ENCODE assay signal across 8 cellular contexts in genomic region chr14:56579345-56580316, GRCh38. TPM values are rescaled to one million over a fixed set of nuclear protein-coding genes. Genes with fewer than 3 reads are reported as not detected.
DNase-seq lines count a peak whose midpoint lies in the region; ATAC-seq and TF ChIP-seq lines count a peak whose summit lies in the region.

TMEM260 (plus strand) TSS chr14:56579798; CDS start chr14:56579915, 117 bp downstream.

- H3K4me1 Mint-ChIP-seq in activated CD4-positive, alpha-beta T cell treated with anti-CD3 and anti-CD28 coated beads, Interleukin-2, amount 10 ng/mL, durations not matched to agents 7 days and 5 days = peaks cover 32% of the 10 kb centered on the region
- H3K4me1 Mint-ChIP-seq in dendritic cell treated with granulocyte-macrophage colony-stimulating factor and Interleukin-4, amounts not matched to agents 40 ng/mL and 50 ng/mL, for 4 days (ENCODE audit: low read depth) = peaks cover 35% of the 10 kb centered on the region

- peak within 1 kb of the TSS; percentile 88 for H3K4me3 Mint-ChIP-seq in activated CD4-positive, alpha-beta T cell treated with anti-CD3 and anti-CD28 coated beads, Interleukin-2, amount 10 ng/mL, durations not matched to agents 7 days and 5 days
- H3K4me3 Mint-ChIP-seq in dendritic cell treated with granulocyte-macrophage colony-stimulating factor and Interleukin-4, amounts not matched to agents 40 ng/mL and 50 ng/mL, for 4 days = peak within 1 kb of the TSS; percentile 85

- peak within 1 kb of the TSS; percentile 97 for H3K27ac Mint-ChIP-seq in activated CD4-positive, alpha-beta T cell treated with anti-CD3 and anti-CD28 coated beads, Interleukin-2, amount 10 ng/mL, durations not matched to agents 7 days and 5 days
- H3K27ac Mint-ChIP-seq in dendritic cell treated with granulocyte-macrophage colony-stimulating factor and Interleukin-4, amounts not matched to agents 40 ng/mL and 50 ng/mL, for 4 days = peak within 1 kb of the TSS; percentile 95

- POLR2A ChIA-PET in activated CD4-positive, alpha-beta T cell treated with anti-CD3 and anti-CD28 coated beads, Interleukin-2, amount 10 ng/mL, durations not matched to agents 7 days and 5 days (lab: Charles Lee) = interaction anchor here (0.8 kb wide), 1 partner anchor 690 kb away, joined by 3 read pairs; no protein-coding TSS in a partner anchor

- TF ChIP-seq CTCF in C4-2B (conservative IDR thresholded peaks at IDR 0.05) = peak; percentile 97

- H3K9me3 Mint-ChIP-seq in activated CD4-positive, alpha-beta T cell treated with anti-CD3 and anti-CD28 coated beads, Interleukin-2, amount 10 ng/mL, durations not matched to agents 7 days and 5 days = no peaks in the 10 kb centered on the region
- no peaks in the 10 kb centered on the region for H3K9me3 Mint-ChIP-seq in dendritic cell treated with granulocyte-macrophage colony-stimulating factor and Interleukin-4, amounts not matched to agents 40 ng/mL and 50 ng/mL, for 4 days

- peak; percentile 79 to 94 for DNase-seq in NCI-H526 (lab: John Stamatoyannopoulos, UW)
- peak; percentile 89 for DNase-seq in activated CD4-positive, alpha-beta T cell treated with anti-CD3 and anti-CD28 coated beads, Interleukin-2, amount 10 ng/mL, durations not matched to agents 7 days and 5 days
- peak; percentile 87 for DNase-seq in left lobe of liver (ENCODE audit: low spot score)
- peak; percentile 83 for DNase-seq in stimulated activated CD4-positive, alpha-beta T cell treated with anti-CD3 and anti-CD28 coated beads, Interleukin-2, amount 100 ng/mL, for 4 hours (ENCODE audit: low read depth)

- CTCF ChIA-PET in activated CD4-positive, alpha-beta T cell treated with anti-CD3 and anti-CD28 coated beads, Interleukin-2, amount 10 ng/mL, durations not matched to agents 7 days and 5 days (lab: Charles Lee) = interaction anchor here (0.7 to 1.2 kb wide), 8 partner anchors 9 to 27 kb away, joined by 3 to 7 read pairs (median 4); no protein-coding TSS in a partner anchor

- peak within 1 kb of the TSS; percentile 78 for H3K27ac ChIP-seq in C4-2B

- ATAC-seq in GM19324 (IDR thresholded peaks at IDR 0.05; ENCODE audit: low FRiP score, unreplicated experiment) = peak; percentile 98
- peak; percentile 76 for ATAC-seq in HG03469 (IDR thresholded peaks at IDR 0.05; ENCODE audit: unreplicated experiment)
- ATAC-seq in left lobe of liver = peak; percentile 93

- intact Hi-C loops in dendritic cell treated with granulocyte-macrophage colony-stimulating factor and Interleukin-4, amounts not matched to agents 40 ng/mL and 50 ng/mL, for 4 days (cut with micrococcal nuclease) = loop anchor here (10.0 kb wide), 1 partner anchor 695 kb away; no protein-coding TSS in a partner anchor

- H3K36me3 Mint-ChIP-seq in activated CD4-positive, alpha-beta T cell treated with anti-CD3 and anti-CD28 coated beads, Interleukin-2, amount 10 ng/mL, durations not matched to agents 7 days and 5 days (ENCODE audit: low read depth) = peaks cover 5% of the 10 kb centered on the region
- peaks cover 10% of the 10 kb centered on the region for H3K36me3 Mint-ChIP-seq in dendritic cell treated with granulocyte-macrophage colony-stimulating factor and Interleukin-4, amounts not matched to agents 40 ng/mL and 50 ng/mL, for 4 days (ENCODE audit: low read depth)

- H3K27me3 Mint-ChIP-seq in activated CD4-positive, alpha-beta T cell treated with anti-CD3 and anti-CD28 coated beads, Interleukin-2, amount 10 ng/mL, durations not matched to agents 7 days and 5 days = no peaks in the 10 kb centered on the region
- H3K27me3 Mint-ChIP-seq in dendritic cell treated with granulocyte-macrophage colony-stimulating factor and Interleukin-4, amounts not matched to agents 40 ng/mL and 50 ng/mL, for 4 days = no peaks in the 10 kb centered on the region

RNA-seq across cellular contexts. Expression of gene TMEM260, which starts in this region (rescaled TPM):
- total RNA-seq in activated CD4-positive, alpha-beta T cell treated with anti-CD3 and anti-CD28 coated beads, Interleukin-2, amount 10 ng/mL, durations not matched to agents 7 days and 5 days = 10 to 100 TPM; 20.0 to 23.0 TPM
- total RNA-seq in left lobe of liver = 11.3 TPM

Comparison
In these comparisons a context has a peak if more than half of its experiments do, and no peak if none do; other contexts are left out.
1. Peak in every context shown above with its lines: DNase-seq, ATAC-seq and H3K27ac ChIP-seq.